ENCODE assay signal across 1 cellular context in the genomic region with DNA sequence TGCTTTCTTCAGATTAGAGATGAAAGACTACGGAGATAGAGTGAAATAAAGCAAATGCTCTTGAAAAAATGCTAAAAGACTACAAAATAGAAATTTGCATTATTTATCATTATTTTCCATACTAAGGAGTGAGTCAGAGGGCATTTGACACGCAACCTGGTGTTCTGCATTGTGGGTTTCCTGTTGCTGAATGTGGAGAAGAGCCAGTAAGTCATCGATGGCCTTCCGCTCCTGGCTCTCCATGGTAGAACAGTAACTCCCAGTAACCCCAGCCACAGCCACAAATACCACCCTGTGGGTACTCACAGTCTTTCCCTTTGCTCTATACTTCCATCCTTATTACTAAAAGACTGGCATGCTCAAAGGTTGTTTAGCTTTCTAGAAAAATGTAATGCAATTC.
TF ChIP-seq lines count a peak whose summit lies in the region.

No MANE protein-coding gene starts in this region.

TF ChIP-seq in WTC11, 78 proteins besides CTCF, POLR2A, EP300 and RAD21 (continued from another document):
- TF ChIP-seq, protein P1, sequence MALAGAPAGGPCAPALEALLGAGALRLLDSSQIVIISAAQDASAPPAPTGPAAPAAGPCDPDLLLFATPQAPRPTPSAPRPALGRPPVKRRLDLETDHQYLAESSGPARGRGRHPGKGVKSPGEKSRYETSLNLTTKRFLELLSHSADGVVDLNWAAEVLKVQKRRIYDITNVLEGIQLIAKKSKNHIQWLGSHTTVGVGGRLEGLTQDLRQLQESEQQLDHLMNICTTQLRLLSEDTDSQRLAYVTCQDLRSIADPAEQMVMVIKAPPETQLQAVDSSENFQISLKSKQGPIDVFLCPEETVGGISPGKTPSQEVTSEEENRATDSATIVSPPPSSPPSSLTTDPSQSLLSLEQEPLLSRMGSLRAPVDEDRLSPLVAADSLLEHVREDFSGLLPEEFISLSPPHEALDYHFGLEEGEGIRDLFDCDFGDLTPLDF (CRISPR knock-in tag; IDR thresholded peaks at IDR 0.05) = no peak
- TF ChIP-seq, protein P2, sequence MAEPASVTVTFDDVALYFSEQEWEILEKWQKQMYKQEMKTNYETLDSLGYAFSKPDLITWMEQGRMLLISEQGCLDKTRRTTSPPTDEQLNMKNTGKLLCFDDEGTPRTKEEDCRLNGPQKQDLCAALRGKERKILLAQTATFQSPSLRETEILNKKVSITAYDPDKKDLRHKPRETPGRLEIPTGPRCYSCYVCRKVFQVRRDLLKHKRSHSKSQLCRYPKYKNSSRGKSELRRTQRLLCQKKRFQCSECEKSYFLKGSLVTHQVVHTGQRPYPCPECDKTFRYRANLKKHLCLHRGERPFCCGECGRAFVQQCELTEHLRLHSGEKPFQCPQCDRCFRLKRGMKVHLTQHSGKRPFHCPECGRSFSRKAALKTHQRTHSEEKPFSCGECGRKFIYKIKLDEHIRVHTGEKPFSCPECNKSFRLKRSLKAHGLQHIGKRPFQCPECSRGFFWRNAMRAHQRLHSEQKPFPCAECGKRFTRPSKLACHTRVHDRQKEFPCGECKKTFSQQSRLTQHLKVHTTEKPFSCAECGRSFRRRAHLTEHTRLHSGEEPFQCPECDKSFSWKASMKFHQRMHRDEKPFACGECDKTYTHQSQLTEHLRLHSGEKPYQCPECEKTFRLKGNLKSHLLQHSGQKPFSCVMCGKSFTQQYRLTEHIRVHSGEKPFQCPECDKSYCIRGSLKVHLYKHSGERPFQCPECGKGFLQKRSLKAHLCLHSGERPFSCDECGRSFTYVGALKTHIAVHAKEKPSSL (CRISPR knock-in tag; conservative IDR thresholded peaks at IDR 0.05) = no peak
- TF ChIP-seq ZNF232 (CRISPR knock-in tag; IDR thresholded peaks at IDR 0.05) = no peak
TF ChIP-seq in WTC11: peak in this region for 0.
